Comparison of ENCODE assay signal across 25 cellular contexts in genomic region chr2:229665158-229665557, GRCh38. TPM values are rescaled to one million over a fixed set of nuclear protein-coding genes. Genes with fewer than 3 reads are reported as not detected.
"Had no signal": no experiment of that assay in that cellular context is flagged by ENCODE, and none has a peak within 500 bp of the region (broad histone marks: within the 10 kb centered on the region; RNA-seq: fewer than 3 reads in every experiment).

No MANE protein-coding gene starts in this region.

- H3K4me3 Mint-ChIP-seq: activated CD4-positive, alpha-beta memory T cell treated with anti-CD3 and anti-CD28 coated beads, Interleukin-2, amount 10 ng/mL, durations not matched to agents 7 days and 5 days; activated CD4-positive, alpha-beta T cell treated with anti-CD3 and anti-CD28 coated beads, Interleukin-2, amount 10 ng/mL, durations not matched to agents 7 days and 5 days; activated naive CD8-positive, alpha-beta T cell; activated T-cell treated with anti-CD3 and anti-CD28 coated beads, Interleukin-2, amount 50 U/mL, for 24 hours; activated T-cell treated with anti-CD3 and anti-CD28 coated beads, Interleukin-2, amount 50 U/mL, for 72 hours; central memory CD8-positive, alpha-beta T cell; endodermal cell; WTC11 had no signal

- H3K27ac Mint-ChIP-seq: activated CD4-positive, alpha-beta memory T cell treated with anti-CD3 and anti-CD28 coated beads, Interleukin-2, amount 10 ng/mL, durations not matched to agents 7 days and 5 days; activated CD4-positive, alpha-beta T cell treated with anti-CD3 and anti-CD28 coated beads, Interleukin-2, amount 10 ng/mL, durations not matched to agents 7 days and 5 days; activated naive CD8-positive, alpha-beta T cell; activated T-cell treated with anti-CD3 and anti-CD28 coated beads, Interleukin-2, amount 50 U/mL, for 24 hours; activated T-cell treated with anti-CD3 and anti-CD28 coated beads, Interleukin-2, amount 50 U/mL, for 72 hours; endodermal cell; WTC11 had no signal

- DNase-seq: activated CD4-positive, alpha-beta memory T cell treated with anti-CD3 and anti-CD28 coated beads, Interleukin-2, amount 10 ng/mL, durations not matched to agents 7 days and 5 days; activated CD4-positive, alpha-beta T cell treated with anti-CD3 and anti-CD28 coated beads for 1 hour; activated CD4-positive, alpha-beta T cell treated with anti-CD3 and anti-CD28 coated beads for 4 hours; activated CD4-positive, alpha-beta T cell treated with anti-CD3 and anti-CD28 coated beads, Interleukin-2, amount 10 ng/mL, durations not matched to agents 7 days and 5 days; activated CD4-positive, alpha-beta T cell treated with anti-CD3 and anti-CD28 coated beads, Interleukin-2, amount 50 U/mL, for 4 hours; activated CD8-positive, alpha-beta memory T cell treated with anti-CD3 and anti-CD28 coated beads, Interleukin-2, amount 50 U/mL, for 48 hours; activated gamma-delta T cell; activated naive CD4-positive, alpha-beta T cell; activated naive CD4-positive, alpha-beta T cell treated with anti-CD3 and anti-CD28 coated beads, Interleukin-2, amount 50 U/mL, for 16 hours; activated T-cell treated with anti-CD3 and anti-CD28 coated beads for 4 hours; activated T-cell treated with anti-CD3 and anti-CD28 coated beads, Interleukin-2, amount 50 U/mL, for 24 hours; activated T-cell treated with anti-CD3 and anti-CD28 coated beads, Interleukin-2, amount 50 U/mL, for 72 hours; amniotic stem cell; brain microvascular endothelial cell; colonic mucosa; effector CD8-positive, alpha-beta T cell; endodermal cell; foreskin fibroblast; glutamatergic neuron; T-helper 2 cell had no signal

- ATAC-seq: activated T-cell treated with anti-CD3 and anti-CD28 coated beads, Interleukin-2, amount 50 U/mL, for 72 hours; esophagus mucosa; WTC11 had no signal

- H3K4me1 Mint-ChIP-seq: activated CD4-positive, alpha-beta memory T cell treated with anti-CD3 and anti-CD28 coated beads, Interleukin-2, amount 10 ng/mL, durations not matched to agents 7 days and 5 days; activated CD4-positive, alpha-beta T cell treated with anti-CD3 and anti-CD28 coated beads, Interleukin-2, amount 10 ng/mL, durations not matched to agents 7 days and 5 days; central memory CD8-positive, alpha-beta T cell; endodermal cell; WTC11 had no signal

- H3K9me3 Mint-ChIP-seq: activated CD4-positive, alpha-beta memory T cell treated with anti-CD3 and anti-CD28 coated beads, Interleukin-2, amount 10 ng/mL, durations not matched to agents 7 days and 5 days; activated CD4-positive, alpha-beta T cell treated with anti-CD3 and anti-CD28 coated beads, Interleukin-2, amount 10 ng/mL, durations not matched to agents 7 days and 5 days; activated T-cell treated with anti-CD3 and anti-CD28 coated beads, Interleukin-2, amount 50 U/mL, for 24 hours; activated T-cell treated with anti-CD3 and anti-CD28 coated beads, Interleukin-2, amount 50 U/mL, for 72 hours; central memory CD8-positive, alpha-beta T cell; endodermal cell; WTC11 had no signal

- H3K36me3 Mint-ChIP-seq: activated naive CD8-positive, alpha-beta T cell; WTC11 had no signal

RNA-seq across cellular contexts. Expression of gene DNER, which starts 49.2 kb away (rescaled TPM):
- total RNA-seq: activated CD4-positive, alpha-beta memory T cell treated with anti-CD3 and anti-CD28 coated beads, Interleukin-2, amount 10 ng/mL, durations not matched to agents 7 days and 5 days; activated CD4-positive, alpha-beta T cell treated with anti-CD3 and anti-CD28 coated beads, Interleukin-2, amount 10 ng/mL, durations not matched to agents 7 days and 5 days; activated T-cell treated with anti-CD3 and anti-CD28 coated beads, Interleukin-2, amount 50 U/mL, for 72 hours; T-helper 1 cell treated with Interleukin-12 subunit alpha and Interleukin-12 subunit beta and Interleukin-4 antibody, amounts not matched to agents 30 ng/mL and 1 ng/mL, for 36 hours had no signal
